1 cellular context compared by ENCODE assay signal in the genomic region with DNA sequence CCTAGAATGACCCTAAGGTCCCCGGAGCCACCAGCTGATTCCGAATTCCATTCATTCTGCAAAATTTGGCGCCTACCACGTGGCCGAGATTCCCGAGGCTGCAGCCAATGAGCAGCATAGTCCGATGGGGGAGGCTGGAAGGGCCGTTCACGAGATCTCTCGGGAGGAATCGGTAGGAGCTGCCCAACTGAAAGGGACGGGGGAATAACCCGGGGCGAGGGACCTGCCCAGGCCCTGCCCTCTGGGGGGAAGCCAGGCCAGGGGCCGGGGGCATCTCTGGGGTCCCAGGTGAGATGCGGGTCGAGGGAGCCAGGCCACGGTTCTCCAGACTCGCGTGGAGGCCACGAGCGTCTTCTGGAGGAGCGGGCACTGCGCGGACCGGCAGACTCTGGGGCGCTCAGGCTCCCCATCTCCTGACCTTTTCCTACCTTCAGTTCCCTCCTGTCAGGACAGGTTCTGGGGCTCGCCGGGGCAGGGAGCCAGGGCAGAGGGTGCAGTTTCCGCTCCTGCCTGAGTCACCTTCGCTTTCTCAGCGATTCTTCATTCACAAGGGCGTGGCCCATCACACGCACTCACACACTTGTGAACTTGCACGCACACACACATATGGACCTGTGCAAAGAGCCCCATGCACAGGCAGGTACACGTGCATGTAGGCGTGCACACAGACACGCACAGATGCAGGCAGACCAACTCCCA.
TF ChIP-seq lines count a peak whose summit lies in the region.

No MANE protein-coding gene starts in this region.

TF ChIP-seq in A549, 52 proteins besides CTCF, POLR2A, EP300 and RAD21:
- TF ChIP-seq, protein P1, sequence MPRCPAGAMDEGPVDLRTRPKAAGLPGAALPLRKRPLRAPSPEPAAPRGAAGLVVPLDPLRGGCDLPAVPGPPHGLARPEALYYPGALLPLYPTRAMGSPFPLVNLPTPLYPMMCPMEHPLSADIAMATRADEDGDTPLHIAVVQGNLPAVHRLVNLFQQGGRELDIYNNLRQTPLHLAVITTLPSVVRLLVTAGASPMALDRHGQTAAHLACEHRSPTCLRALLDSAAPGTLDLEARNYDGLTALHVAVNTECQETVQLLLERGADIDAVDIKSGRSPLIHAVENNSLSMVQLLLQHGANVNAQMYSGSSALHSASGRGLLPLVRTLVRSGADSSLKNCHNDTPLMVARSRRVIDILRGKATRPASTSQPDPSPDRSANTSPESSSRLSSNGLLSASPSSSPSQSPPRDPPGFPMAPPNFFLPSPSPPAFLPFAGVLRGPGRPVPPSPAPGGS (IDR thresholded peaks at IDR 0.05), result no peak
- TF ChIP-seq HOXB13 (CRISPR knock-in tag; IDR thresholded peaks at IDR 0.05; ENCODE audit: low read depth) (no peak), RFX5 (IDR thresholded peaks at IDR 0.05) (no peak), JUN (IDR thresholded peaks at IDR 0.05) (no peak), RNF2 (IDR thresholded peaks at IDR 0.05; ENCODE audit: borderline replicate concordance, low read depth) (no peak), NFE2L2 (conservative IDR thresholded peaks at IDR 0.05; ENCODE audit: low read length) (no peak), ESRRA (IDR thresholded peaks at IDR 0.05; ENCODE audit: borderline replicate concordance, low read length) (no peak), TP53 (CRISPR knock-in tag; IDR thresholded peaks at IDR 0.05) (no peak), KDM5A (IDR thresholded peaks at IDR 0.05) (no peak), SMC3 (IDR thresholded peaks at IDR 0.05) (no peak), HOXB5 (CRISPR knock-in tag; IDR thresholded peaks at IDR 0.05) (no peak), POLR2AphosphoS2 (conservative IDR thresholded peaks at IDR 0.05; ENCODE audit: low read length) (no peak), TFCP2L1 (CRISPR knock-in tag; IDR thresholded peaks at IDR 0.05) (no peak), EHF (CRISPR knock-in tag; IDR thresholded peaks at IDR 0.05) (no peak), NR3C1 (IDR thresholded peaks at IDR 0.05) (no peak), HOXA7 (CRISPR knock-in tag; IDR thresholded peaks at IDR 0.05) (no peak)
